Comparison of ENCODE assay signal across 12 cellular contexts in the genomic region with DNA sequence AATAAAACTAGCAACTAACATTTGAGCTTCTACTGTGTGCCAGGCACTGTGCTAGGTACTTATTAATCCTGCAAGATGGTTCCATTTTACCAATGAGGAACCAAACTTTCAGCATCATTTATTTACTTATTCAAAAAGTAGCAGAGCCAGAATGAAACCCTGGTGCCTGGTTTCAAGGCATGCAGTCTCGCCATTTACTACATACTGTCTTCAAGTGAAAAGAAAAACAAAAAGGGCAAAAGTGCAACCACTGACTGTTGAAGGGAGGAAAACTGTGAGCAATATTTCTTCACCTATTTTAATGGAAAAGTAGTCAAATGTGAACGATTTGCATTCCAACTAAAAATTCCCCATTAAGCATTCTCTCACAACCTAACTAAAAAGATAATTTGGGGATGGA. TPM values are rescaled to one million over a fixed set of nuclear protein-coding genes. Genes with fewer than 3 reads are reported as not detected.
DNase-seq lines count a peak whose midpoint lies in the region; ATAC-seq and TF ChIP-seq lines count a peak whose summit lies in the region.
"Had no signal": no experiment of that assay in that cellular context is flagged by ENCODE, and none has a peak within 500 bp of the region (broad histone marks: within the 10 kb centered on the region; RNA-seq: fewer than 3 reads in every experiment).

No MANE protein-coding gene starts in this region.

- TF ChIP-seq CTCF in HEK293 (tag by site-specific recombination; IDR thresholded peaks at IDR 0.05) (no peak), WTC11 (IDR thresholded peaks at IDR 0.05) (no peak), esophagus squamous epithelium (IDR thresholded peaks at IDR 0.05) (no peak)

- no peak for DNase-seq in WTC11 (ENCODE audit: low spot score)
- DNase-seq in kidney tubule cell (ENCODE audit: low spot score), result peak; percentile 25
- DNase-seq in activated CD4-positive, alpha-beta T cell treated with anti-CD3 and anti-CD28 coated beads, Interleukin-2, amount 10 ng/mL, durations not matched to agents 24 days and 14 days, result no peak
- DNase-seq in Kasumi-1 (lab: John Stamatoyannopoulos, UW), result no peak
- no peak for DNase-seq in esophagus squamous epithelium (lab: John Stamatoyannopoulos, UW)
- DNase-seq: activated naive CD8-positive, alpha-beta T cell treated with anti-CD3 and anti-CD28 coated beads, Interleukin-2, amount 10 ng/mL, durations not matched to agents 7 days and 5 days; immature natural killer cell; right cardiac atrium; stimulated activated naive CD4-positive, alpha-beta T cell treated with Interleukin-2 at 50 U/mL for 16 hours had no signal

- H3K27ac Mint-ChIP-seq in WTC11, result peak overlapping the region; percentile 16
- no peak overlapping the region for H3K27ac Mint-ChIP-seq in activated CD4-positive, alpha-beta T cell treated with anti-CD3 and anti-CD28 coated beads, Interleukin-2, amount 10 ng/mL, durations not matched to agents 24 days and 14 days
- H3K27ac Mint-ChIP-seq: activated naive CD8-positive, alpha-beta T cell treated with anti-CD3 and anti-CD28 coated beads, Interleukin-2, amount 10 ng/mL, durations not matched to agents 7 days and 5 days had no signal

- no peaks in the 10 kb centered on the region for H3K36me3 Mint-ChIP-seq in WTC11
- peaks cover 4% of the 10 kb centered on the region for H3K36me3 Mint-ChIP-seq in activated CD4-positive, alpha-beta T cell treated with anti-CD3 and anti-CD28 coated beads, Interleukin-2, amount 10 ng/mL, durations not matched to agents 24 days and 14 days (ENCODE audit: low read depth)
- H3K36me3 Mint-ChIP-seq: immature natural killer cell had no signal

- 70 to 73% methylated on average over 2 of the region's 2 CpGs for WGBS in esophagus squamous epithelium, 2 donors

- H3K9me3 ChIP-seq in HEK293 (ENCODE audit: control insufficient read depth, insufficient read depth, low read depth, low read length), result no peaks in the 10 kb centered on the region
- H3K9me3 ChIP-seq in esophagus squamous epithelium, result no peaks in the 10 kb centered on the region

- H3K4me1 ChIP-seq in HEK293 (ENCODE audit: control insufficient read depth, insufficient read depth, low read length), result peaks cover 5% of the 10 kb centered on the region; the same call in 1 of the 2 replicates
- H3K4me1 ChIP-seq in esophagus squamous epithelium, result peaks cover 0 to 41% (median 9%) of the 10 kb centered on the region in 3 donors

- intact Hi-C loops in activated CD4-positive, alpha-beta T cell treated with anti-CD3 and anti-CD28 coated beads, Interleukin-2, amount 10 ng/mL, durations not matched to agents 24 days and 14 days (cut with micrococcal nuclease), result no loop called here
- intact Hi-C loops in esophagus squamous epithelium (cut with DNase I), result no loop called here

- peaks cover 46% of the 10 kb centered on the region for H3K4me1 Mint-ChIP-seq in WTC11
- peaks cover 37% of the 10 kb centered on the region for H3K4me1 Mint-ChIP-seq in activated CD4-positive, alpha-beta T cell treated with anti-CD3 and anti-CD28 coated beads, Interleukin-2, amount 10 ng/mL, durations not matched to agents 24 days and 14 days

- no peak for TF ChIP-seq POLR2A in esophagus squamous epithelium (IDR thresholded peaks at IDR 0.05)

- no peaks in the 10 kb centered on the region for H3K27me3 ChIP-seq in esophagus squamous epithelium

- POLR2A ChIA-PET in HEK293 (lab: Yijun Ruan, JAX), result interaction anchor here (0.6 kb wide), 2 partner anchors 16 to 38 kb away, joined by 3 to 5 read pairs; no protein-coding TSS in a partner anchor
- POLR2A ChIA-PET in WTC11 (lab: Charles Lee), result interaction anchor here (0.6 kb wide), 1 partner anchor 467 kb away, joined by 6 read pairs; no protein-coding TSS in a partner anchor

- CTCF ChIA-PET in HEK293 (lab: Yijun Ruan, JAX), result no interaction called here
- CTCF ChIA-PET in WTC11 (lab: Charles Lee), result no interaction called here

- no peaks in the 10 kb centered on the region for H3K36me3 ChIP-seq in HEK293 (ENCODE audit: control insufficient read depth in 2 of 2, insufficient read depth in 1 of 2, low read length in 2 of 2)
- no peaks in the 10 kb centered on the region for H3K36me3 ChIP-seq in esophagus squamous epithelium

- no peaks in the 10 kb centered on the region for H3K9me3 Mint-ChIP-seq in WTC11
- H3K9me3 Mint-ChIP-seq in activated CD4-positive, alpha-beta T cell treated with anti-CD3 and anti-CD28 coated beads, Interleukin-2, amount 10 ng/mL, durations not matched to agents 24 days and 14 days, result no peaks in the 10 kb centered on the region
- H3K9me3 Mint-ChIP-seq: activated naive CD8-positive, alpha-beta T cell treated with anti-CD3 and anti-CD28 coated beads, Interleukin-2, amount 10 ng/mL, durations not matched to agents 7 days and 5 days; immature natural killer cell had no signal

- H3K4me3 Mint-ChIP-seq in WTC11, result no peak overlapping the region
- H3K4me3 Mint-ChIP-seq in activated CD4-positive, alpha-beta T cell treated with anti-CD3 and anti-CD28 coated beads, Interleukin-2, amount 10 ng/mL, durations not matched to agents 24 days and 14 days, result no peak overlapping the region
- H3K4me3 Mint-ChIP-seq: activated naive CD8-positive, alpha-beta T cell treated with anti-CD3 and anti-CD28 coated beads, Interleukin-2, amount 10 ng/mL, durations not matched to agents 7 days and 5 days; immature natural killer cell had no signal

- ATAC-seq in GM18511 (IDR thresholded peaks at IDR 0.05; ENCODE audit: unreplicated experiment), result peak; percentile 43
- no peak for ATAC-seq in WTC11
- no peak for ATAC-seq in HG02678 (IDR thresholded peaks at IDR 0.05; ENCODE audit: unreplicated experiment)
- ATAC-seq: right cardiac atrium had no signal

- H3K4me3 ChIP-seq in HEK293 (ENCODE audit: low read depth, low read length) (no peak overlapping the region), esophagus squamous epithelium (no peak overlapping the region)

- H3K27ac ChIP-seq in HEK293 (ENCODE audit: extremely low read depth, low read depth, low read length) (no peak overlapping the region), esophagus squamous epithelium (no peak overlapping the region)

- H3K27me3 Mint-ChIP-seq in WTC11 (ENCODE audit: low read depth), result no peaks in the 10 kb centered on the region
- no peaks in the 10 kb centered on the region for H3K27me3 Mint-ChIP-seq in activated CD4-positive, alpha-beta T cell treated with anti-CD3 and anti-CD28 coated beads, Interleukin-2, amount 10 ng/mL, durations not matched to agents 24 days and 14 days
- H3K27me3 Mint-ChIP-seq: activated naive CD8-positive, alpha-beta T cell treated with anti-CD3 and anti-CD28 coated beads, Interleukin-2, amount 10 ng/mL, durations not matched to agents 7 days and 5 days had no signal

TF ChIP-seq in HEK293, 187 proteins besides CTCF, POLR2A, EP300 and RAD21:
- no peak for TF ChIP-seq ZNF585B (tag by site-specific recombination; IDR thresholded peaks at IDR 0.05)
- peak; percentile 60; the same call in 1 of the 2 replicates for TF ChIP-seq PRDM1 (tag by site-specific recombination; IDR thresholded peaks at IDR 0.05)
- peak; percentile 54 for TF ChIP-seq PRDM6 (tag by site-specific recombination; IDR thresholded peaks at IDR 0.05)

TF ChIP-seq in WTC11, 78 proteins besides CTCF, POLR2A, EP300 and RAD21:
- TF ChIP-seq NFYB (CRISPR knock-in tag; conservative IDR thresholded peaks at IDR 0.05; ENCODE audit: low read depth) (no peak), FOXK1 (CRISPR knock-in tag; IDR thresholded peaks at IDR 0.05) (no peak), NFE2L1 (CRISPR knock-in tag; IDR thresholded peaks at IDR 0.05) (no peak), ATF3 (CRISPR knock-in tag; conservative IDR thresholded peaks at IDR 0.05) (no peak), TEAD1 (CRISPR knock-in tag; IDR thresholded peaks at IDR 0.05) (no peak), ETV6 (CRISPR knock-in tag; IDR thresholded peaks at IDR 0.05) (no peak)

RNA-seq across cellular contexts. Expression of gene DCUN1D1, which starts 8.7 kb away (rescaled TPM):
- total RNA-seq in WTC11 (2021) (50.4 to 64.5 TPM (median 56.3 TPM) in 3 replicates), esophagus squamous epithelium (10 to 100 TPM; 12.6 to 32.6 (median 25.4) TPM)
- total RNA-seq in activated CD4-positive, alpha-beta T cell treated with anti-CD3 and anti-CD28 coated beads, Interleukin-2, amount 10 ng/mL, durations not matched to agents 24 days and 14 days, result 54.6 and 59.0 TPM in 2 replicates
